In genomic region chr2:949894-950626, GRCh38 we compare ENCODE assay signal across 8 cellular contexts. TPM values are rescaled to one million over a fixed set of nuclear protein-coding genes. Genes with fewer than 3 reads are reported as not detected.
A peak's percentile ranks its signal among the peaks of the same experiment; 100 is the strongest.
DNase-seq lines count a peak whose midpoint lies in the region; TF ChIP-seq lines count a peak whose summit lies in the region.

No MANE protein-coding gene starts in this region.

- TF ChIP-seq RAD21 in neural cell (conservative IDR thresholded peaks at IDR 0.05) = no peak

- H3K36me3 ChIP-seq in BLaER1 treated with 17β-estradiol and CSF1 and Interleukin-3, amounts not matched to agents 10 nM and 100 nM = no peaks in the 10 kb centered on the region
- no peaks in the 10 kb centered on the region for H3K36me3 ChIP-seq in neural cell (ENCODE audit: insufficient read depth, low read length)

- no peaks in the 10 kb centered on the region for H3F3A ChIP-seq in neural cell (ENCODE audit: insufficient read depth, low read length, poor library complexity, severe bottlenecking)

- TF ChIP-seq CTCF in LNCaP clone FGC (IDR thresholded peaks at IDR 0.05; ENCODE audit: control insufficient read depth, extremely low read depth, insufficient read depth) (no peak), coronary artery (IDR thresholded peaks at IDR 0.05) (no peak), neural cell (IDR thresholded peaks at IDR 0.05; ENCODE audit: poor library complexity, severe bottlenecking) (no peak)

- peaks cover 17 to 37% (median 33%) of the 10 kb centered on the region in 10 experiments for H3K4me1 ChIP-seq in BLaER1 treated with 17β-estradiol and CSF1 and Interleukin-3, amounts not matched to agents 10 nM and 100 nM

- peak overlapping the region; percentile 18 to 71 (median 63); a peak in 19 of 22 replicates for H3K9ac ChIP-seq in BLaER1 treated with 17β-estradiol and CSF1 and Interleukin-3, amounts not matched to agents 10 nM and 100 nM
- peak overlapping the region; percentile 22 for H3K9ac ChIP-seq in neural cell (ENCODE audit: low read length)

- no peak for TF ChIP-seq EP300 in neural cell (conservative IDR thresholded peaks at IDR 0.05; ENCODE audit: poor library complexity, severe bottlenecking)

- H3K9me2 ChIP-seq in neural cell (ENCODE audit: insufficient read depth, low read length) = no peaks in the 10 kb centered on the region

- peaks cover under 1 to 4% (median 3%) of the 10 kb centered on the region in 11 experiments; a peak in 21 of 22 replicates for H3K9me3 ChIP-seq in BLaER1 treated with 17β-estradiol and CSF1 and Interleukin-3, amounts not matched to agents 10 nM and 100 nM (replicated peaks in 1 of 11)
- H3K9me3 ChIP-seq in neural cell (ENCODE audit: low read length) = no peaks in the 10 kb centered on the region

- H3K79me2 ChIP-seq in neural cell (replicated peaks; ENCODE audit: insufficient read depth, low read length) = no peaks in the 10 kb centered on the region

- H4K20me1 ChIP-seq in BLaER1 treated with 17β-estradiol and CSF1 and Interleukin-3, amounts not matched to agents 10 nM and 100 nM = peaks cover 0 to 14% (median 0%) of the 10 kb centered on the region in 11 experiments; a peak in 3 of 22 replicates
- H4K20me1 ChIP-seq in neural cell (ENCODE audit: insufficient read depth) = no peaks in the 10 kb centered on the region

- H2AFZ ChIP-seq in neural cell (ENCODE audit: low read depth, low read length) = no peak overlapping the region

- peak overlapping the region; percentile 55 to 76 (median 66) for H3K4me3 ChIP-seq in BLaER1 treated with 17β-estradiol and CSF1 and Interleukin-3, amounts not matched to agents 10 nM and 100 nM
- peak overlapping the region; percentile 53 for H3K4me3 ChIP-seq in LNCaP clone FGC (ENCODE audit: low read depth, low read length)
- H3K4me3 ChIP-seq in coronary artery = peak overlapping the region; percentile 72
- peak overlapping the region; percentile 73 for H3K4me3 ChIP-seq in neural cell (ENCODE audit: low read length)

- peak overlapping the region; percentile 86 to 98 (median 90) for H3K4me2 ChIP-seq in BLaER1 treated with 17β-estradiol and CSF1 and Interleukin-3, amounts not matched to agents 10 nM and 100 nM
- H3K4me2 ChIP-seq in neural cell (ENCODE audit: low read length) = peak overlapping the region; percentile 83

- DNase-seq in LNCaP clone FGC (ENCODE audit: low read depth) = no peak
- no peak for DNase-seq in coronary artery (ENCODE audit: low spot score)
- no peak for DNase-seq in NCI-H774 (lab: John Stamatoyannopoulos, UW)
- DNase-seq in NCI-H2107 treated with DMSO at 0.1 percent for 48 hours (lab: John Stamatoyannopoulos, UW; ENCODE audit: unreplicated experiment) = no peak
- DNase-seq in NCI-H187 treated with DMSO at 0.1 percent for 48 hours (lab: John Stamatoyannopoulos, UW) = no peak
- no peak for DNase-seq in activated gamma-delta T cell (lab: John Stamatoyannopoulos, UW)

- no peak overlapping the region for H3K27ac ChIP-seq in BLaER1 treated with 17β-estradiol and CSF1 and Interleukin-3, amounts not matched to agents 10 nM and 100 nM
- H3K27ac ChIP-seq in coronary artery (no peak overlapping the region), neural cell (ENCODE audit: low read length) (no peak overlapping the region)

- H3K27me3 ChIP-seq in BLaER1 treated with 17β-estradiol and CSF1 and Interleukin-3, amounts not matched to agents 10 nM and 100 nM = peaks cover 53 to 65% (median 58%) of the 10 kb centered on the region in 11 experiments
- H3K27me3 ChIP-seq in neural cell (ENCODE audit: insufficient read depth, low read depth, low read length) = peaks cover 37% of the 10 kb centered on the region

TF ChIP-seq in neural cell, 6 proteins besides CTCF, POLR2A, EP300 and RAD21:
- TF ChIP-seq POLR2AphosphoS5 (IDR thresholded peaks at IDR 0.05) = no peak
- TF ChIP-seq TAF1 (IDR thresholded peaks at IDR 0.05; ENCODE audit: low read depth) = no peak
- no peak for TF ChIP-seq EZH2 (IDR thresholded peaks at IDR 0.05; ENCODE audit: borderline replicate concordance, insufficient read depth, low read length, poor library complexity, severe bottlenecking)
- TF ChIP-seq SMC3 (conservative IDR thresholded peaks at IDR 0.05; ENCODE audit: poor library complexity) = no peak
- TF ChIP-seq MXI1 (conservative IDR thresholded peaks at IDR 0.05; ENCODE audit: poor library complexity, severe bottlenecking) = no peak
- TF ChIP-seq REST (IDR thresholded peaks at IDR 0.05; ENCODE audit: borderline replicate concordance) = no peak

RNA-seq across cellular contexts. Expression of gene SNTG2, which starts 0.6 kb away (rescaled TPM):
- 0.42 TPM in 1 of 2 replicates, not detected in the other for polyA plus RNA-seq in neural cell
- polyA minus RNA-seq in neural cell = not detected in 2 replicates
